In genomic region chr2:84908948-84909713, GRCh38 we compare ENCODE assay signal across 2 cellular contexts.
TF ChIP-seq lines count a peak whose summit lies in the region.

No MANE protein-coding gene starts in this region.

TF ChIP-seq in HepG2, 621 proteins besides CTCF, POLR2A, EP300 and RAD21 (continues in another document):
- TF ChIP-seq ZNF282 (IDR thresholded peaks at IDR 0.05; ENCODE audit: partially characterized antibody) = peak; percentile 47
- TF ChIP-seq ZFP82 (CRISPR knock-in tag; IDR thresholded peaks at IDR 0.05; ENCODE audit: borderline replicate concordance) = no peak
- TF ChIP-seq FOXP1 (IDR thresholded peaks at IDR 0.05) = peak; percentile 40; the same call in 1 of the 2 replicates
- TF ChIP-seq FOXP1 (CRISPR knock-in tag; IDR thresholded peaks at IDR 0.05) = no peak
- 0 out of 2 replicates have a peak, but pooled peaks have one; percentile 10 for TF ChIP-seq NONO (IDR thresholded peaks at IDR 0.05)
- TF ChIP-seq NONO (CRISPR knock-in tag; conservative IDR thresholded peaks at IDR 0.05) = no peak
- peak; percentile 66 for TF ChIP-seq LCORL (IDR thresholded peaks at IDR 0.05)
- TF ChIP-seq LCORL (CRISPR knock-in tag; IDR thresholded peaks at IDR 0.05) = no peak
- 0 out of 2 replicates have a peak, but pooled peaks have one; percentile 26 for TF ChIP-seq ZBTB37 (CRISPR knock-in tag; IDR thresholded peaks at IDR 0.05)
- TF ChIP-seq ZBTB14 (CRISPR knock-in tag; IDR thresholded peaks at IDR 0.05) = no peak
- TF ChIP-seq CBX2 (IDR thresholded peaks at IDR 0.05; ENCODE audit: low read depth, low read length) = no peak
- no peak for TF ChIP-seq CBX2 (CRISPR knock-in tag; IDR thresholded peaks at IDR 0.05; ENCODE audit: low read depth)
- TF ChIP-seq FUBP1 (CRISPR knock-in tag; IDR thresholded peaks at IDR 0.05; ENCODE audit: borderline replicate concordance) = no peak
- 0 out of 2 replicates have a peak, but pooled peaks have one; percentile 28 for TF ChIP-seq NBN (conservative IDR thresholded peaks at IDR 0.05)
- no peak for TF ChIP-seq HIC2 (CRISPR knock-in tag; IDR thresholded peaks at IDR 0.05; ENCODE audit: low read depth)
- peak; percentile 17 for TF ChIP-seq PHB2 (IDR thresholded peaks at IDR 0.05; ENCODE audit: partially characterized antibody)
- peak; percentile 8; the same call in 1 of the 2 replicates for TF ChIP-seq MNT (IDR thresholded peaks at IDR 0.05)
- peak; percentile 71 for TF ChIP-seq CREB1 (IDR thresholded peaks at IDR 0.05)
- TF ChIP-seq CREB1 (CRISPR knock-in tag; IDR thresholded peaks at IDR 0.05) = no peak
- peak; percentile 29; the same call in 1 of the 2 replicates for TF ChIP-seq ATF7 (IDR thresholded peaks at IDR 0.05)
- no peak for TF ChIP-seq ATF7 (CRISPR knock-in tag; IDR thresholded peaks at IDR 0.05)
- no peak for TF ChIP-seq ZNF275 (CRISPR knock-in tag; IDR thresholded peaks at IDR 0.05; ENCODE audit: borderline replicate concordance)
- TF ChIP-seq SOX6 (IDR thresholded peaks at IDR 0.05) = 0 out of 2 replicates have a peak, but pooled peaks have one; percentile 33
- TF ChIP-seq SOX6 (CRISPR knock-in tag; IDR thresholded peaks at IDR 0.05) = no peak

TF ChIP-seq in GM23338, 12 proteins besides CTCF, POLR2A, EP300 and RAD21:
- TF ChIP-seq EZH2 (IDR thresholded peaks at IDR 0.05; ENCODE audit: low read depth, unreplicated experiment) (no peak), ETS1 (IDR thresholded peaks at IDR 0.05) (no peak), EZH2phosphoT487 (IDR thresholded peaks at IDR 0.05; ENCODE audit: unreplicated experiment) (no peak)
TF ChIP-seq in GM23338: peak in this region for 0.
